In genomic region chrX:57908972-57909594, GRCh38 we compare ENCODE assay signal across 8 cellular contexts. TPM values are rescaled to one million over a fixed set of nuclear protein-coding genes. Genes with fewer than 3 reads are reported as not detected.
DNase-seq lines count a peak whose midpoint lies in the region; TF ChIP-seq lines count a peak whose summit lies in the region.
"Not testable (repeated sequence)": the region's sequence is repeated elsewhere in the genome, so short reads cannot be mapped to it uniquely, and the experiment has no call there.

No MANE protein-coding gene starts in this region.

- 73 to 94% (median 81%) methylated on average over 16 to 28 of the region's 28 CpGs for WGBS in adrenal gland, 4 donors
- WGBS in sigmoid colon, 2 donors, result 18 to 62% methylated on average over 28 of the region's 28 CpGs

- TF ChIP-seq EP300 in sigmoid colon (IDR thresholded peaks at IDR 0.05), result not testable (repeated sequence)

- H3K4me1 ChIP-seq in Karpas-422 (ENCODE audit: low read length) (peaks cover 26% of the 10 kb centered on the region), SJSA1 (replicated peaks) (peaks cover 11% of the 10 kb centered on the region), adrenal gland (replicated peaks in 1 of 2) (peaks cover 0 to 18% of the 10 kb centered on the region in 2 donors), sigmoid colon (peaks cover 0 to 25% (median 8%) of the 10 kb centered on the region in 4 donors)
- H3K4me1 ChIP-seq in vagina, result not testable (repeated sequence)

- H3K9ac ChIP-seq in Karpas-422 (ENCODE audit: low read length), result peak overlapping the region; percentile 67

- intact Hi-C loops in adrenal gland (cut with DNase I); sigmoid colon (cut with DNase I); vagina (cut with DNase I): not testable (repeated sequence)

- H2AFZ ChIP-seq in Karpas-422 (ENCODE audit: low read length), result not testable (repeated sequence)

- H3K36me3 ChIP-seq in Karpas-422 (ENCODE audit: insufficient read depth, low read length); SJSA1; adrenal gland (replicated peaks in 1 of 2); kidney epithelial cell (ENCODE audit: control insufficient read depth, insufficient read depth, low read length); sigmoid colon; vagina: not testable (repeated sequence)

- H3K79me2 ChIP-seq in Karpas-422 (ENCODE audit: low read length), result peaks cover 33% of the 10 kb centered on the region

- peak overlapping the region; percentile 47 for H3K4me2 ChIP-seq in Karpas-422 (ENCODE audit: low read depth, low read length, poor library complexity, severe bottlenecking)

- not testable (repeated sequence) for H3K9me2 ChIP-seq in Karpas-422 (replicated peaks; ENCODE audit: insufficient read depth, low read length)

- H3K27me3 ChIP-seq in Karpas-422 (ENCODE audit: low read length); SJSA1 (replicated peaks); adrenal gland; kidney epithelial cell (ENCODE audit: control insufficient read depth, insufficient read depth, low read length); sigmoid colon; vagina: not testable (repeated sequence)

- TF ChIP-seq CTCF in adrenal gland (IDR thresholded peaks at IDR 0.05); epithelial cell of esophagus (IDR thresholded peaks at IDR 0.05; ENCODE audit: insufficient read depth, low read depth, low read length, missing control alignments); kidney epithelial cell (IDR thresholded peaks at IDR 0.05; ENCODE audit: insufficient read depth, low read length, poor library complexity, severe bottlenecking); sigmoid colon (IDR thresholded peaks at IDR 0.05); vagina (IDR thresholded peaks at IDR 0.05): not testable (repeated sequence)

- not testable (repeated sequence) for H3K9me3 ChIP-seq in Karpas-422 (ENCODE audit: low read length); SJSA1 (replicated peaks); adrenal gland (replicated peaks in 1 of 3); sigmoid colon; vagina

- H3K27ac ChIP-seq in Karpas-422 (ENCODE audit: low read length); SJSA1: not testable (repeated sequence)
- peak overlapping the region in 4 of 5 donors; percentile 82 to 90 (median 85) for H3K27ac ChIP-seq in adrenal gland
- H3K27ac ChIP-seq in sigmoid colon, result peak overlapping the region; percentile 83 to 90 (median 86)
- peak overlapping the region; percentile 86 for H3K27ac ChIP-seq in vagina

- not testable (repeated sequence) for TF ChIP-seq POLR2A in adrenal gland (IDR thresholded peaks at IDR 0.05); sigmoid colon (IDR thresholded peaks at IDR 0.05); vagina (IDR thresholded peaks at IDR 0.05)

- peak overlapping the region; percentile 67; the same call in 1 of the 2 replicates for H3K4me3 ChIP-seq in Karpas-422 (ENCODE audit: low read length)
- H3K4me3 ChIP-seq in SJSA1, result peak overlapping the region; percentile 39
- H3K4me3 ChIP-seq in adrenal gland, result peak overlapping the region in 2 of 4 donors; percentile 26 to 57
- peak overlapping the region; percentile 35 for H3K4me3 ChIP-seq in epithelial cell of esophagus (ENCODE audit: low read length)
- H3K4me3 ChIP-seq in kidney epithelial cell (ENCODE audit: low read depth, low read length), result peak overlapping the region; percentile 48
- peak overlapping the region; percentile 45 to 56 (median 52) for H3K4me3 ChIP-seq in sigmoid colon
- peak overlapping the region; percentile 38 to 47 for H3K4me3 ChIP-seq in vagina

- H4K20me1 ChIP-seq in Karpas-422 (ENCODE audit: insufficient read depth, low read depth, low read length), result not testable (repeated sequence)

- DNase-seq in DMS79 treated with DMSO at 0.1 percent for 48 hours (lab: John Stamatoyannopoulos, UW), result peak; percentile 19
- DNase-seq in Karpas-422; SJSA1 (ENCODE audit: low read depth in 1 of 2, low spot score in 2 of 2); adrenal gland; epithelial cell of esophagus (ENCODE audit: low read depth); kidney epithelial cell (ENCODE audit: low read depth); sigmoid colon; vagina (ENCODE audit: extremely low spot score in 2 of 2): not testable (repeated sequence)

RNA-seq across cellular contexts. Expression of gene ZXDA, which starts 1.2 kb away (rescaled TPM):
- 6.3 and 10.6 TPM in 2 replicates for total RNA-seq in Karpas-422 (2014; rRNA removed; shearing (Covaris generic); ENCODE audit: low replicate concordance)
- total RNA-seq in SJSA1 (2014; rRNA removed; shearing (Covaris generic)), result 3.8 TPM in 2 replicates
- total RNA-seq in adrenal gland, result 1 to 10 TPM; 3.4 to 9.4 (median 6.2) TPM
- 1 to 10 TPM in 1 of 3 donors, under 1 TPM in 2; 0.47 to 2.1 (median 0.72) TPM for polyA plus RNA-seq in adrenal gland
- total RNA-seq in kidney epithelial cell, result 4.7 and 6.5 TPM in 2 replicates
- total RNA-seq in sigmoid colon, result 1 to 10 TPM; 6.1 to 9.9 (median 7.8) TPM
- 1 to 10 TPM in 1 of 3 donors, under 1 TPM in 2; 0.60 to 1.4 (median 0.69) TPM for polyA plus RNA-seq in sigmoid colon
- 5.6 TPM for total RNA-seq in vagina
